11 cellular contexts compared by ENCODE assay signal in genomic region chr10:101485681-101486554, GRCh38.
DNase-seq lines count a peak whose midpoint lies in the region; FAIRE-seq and TF ChIP-seq lines count a peak whose summit lies in the region.
"Had no signal": no experiment of that assay in that cellular context is flagged by ENCODE, and none has a peak within 500 bp of the region (broad histone marks: within the 10 kb centered on the region; RNA-seq: fewer than 3 reads in every experiment).

No MANE protein-coding gene starts in this region.

- H3K79me1 ChIP-seq in mesendoderm (ENCODE audit: low read length) = no peaks in the 10 kb centered on the region

- no peak overlapping the region for H3K4ac ChIP-seq in mesendoderm (ENCODE audit: low read depth, low read length)

- H3K56ac ChIP-seq in mesendoderm (ENCODE audit: low read length) = peak overlapping the region; percentile 43

- H3K9ac ChIP-seq in mesendoderm (ENCODE audit: low read length) = peak overlapping the region; percentile 27

- no peak overlapping the region for H3K4me3 ChIP-seq in mesendoderm (ENCODE audit: low read length)
- no peak overlapping the region for H3K4me3 ChIP-seq in tibial nerve

- no peak overlapping the region for H3K18ac ChIP-seq in mesendoderm (ENCODE audit: low read length)

- H2BK15ac ChIP-seq in mesendoderm (replicated peaks; ENCODE audit: low read depth) = no peak overlapping the region

- peaks cover 15% of the 10 kb centered on the region for H3K36me3 Mint-ChIP-seq in brain
- H3K36me3 Mint-ChIP-seq in activated CD4-positive, alpha-beta T cell treated with anti-CD3 and anti-CD28 coated beads, Interleukin-2, amount 10 ng/mL, durations not matched to agents 24 days and 14 days (ENCODE audit: low read depth) = peaks cover 2% of the 10 kb centered on the region

- H3K4me1 ChIP-seq in mesendoderm (ENCODE audit: control insufficient read depth, low read depth, low read length) (peaks cover 5% of the 10 kb centered on the region), tibial nerve (no peaks in the 10 kb centered on the region)

- H2BK120ac ChIP-seq in mesendoderm (ENCODE audit: low read depth, low read length) = no peak overlapping the region

- TF ChIP-seq POLR2A in tibial nerve (IDR thresholded peaks at IDR 0.05) (no peak), GM12891 (IDR thresholded peaks at IDR 0.05; ENCODE audit: low read depth, low read length) (no peak)

- peaks cover 78% of the 10 kb centered on the region for H3K4me1 Mint-ChIP-seq in brain
- peaks cover under 1% of the 10 kb centered on the region for H3K4me1 Mint-ChIP-seq in activated CD4-positive, alpha-beta T cell treated with anti-CD3 and anti-CD28 coated beads, Interleukin-2, amount 10 ng/mL, durations not matched to agents 24 days and 14 days

- WGBS in mesendoderm (ENCODE audit: extremely low coverage, insufficient coverage, low lambda C conversion rate) = no CpG with 5 or more reads among the region's 23 CpGs
- 64 to 68% methylated on average over 23 of the region's 23 CpGs for WGBS in tibial nerve, 2 donors

- no peak overlapping the region for H2AK5ac ChIP-seq in mesendoderm (ENCODE audit: low read length)

- H3K27me3 ChIP-seq in mesendoderm (ENCODE audit: insufficient read depth, low read length, poor library complexity) = no peaks in the 10 kb centered on the region
- H3K27me3 ChIP-seq in tibial nerve = no peaks in the 10 kb centered on the region

- intact Hi-C loops in activated CD4-positive, alpha-beta T cell treated with anti-CD3 and anti-CD28 coated beads, Interleukin-2, amount 10 ng/mL, durations not matched to agents 24 days and 14 days (cut with micrococcal nuclease) = no loop called here

- TF ChIP-seq EP300 in tibial nerve (IDR thresholded peaks at IDR 0.05) = no peak

- no peaks in the 10 kb centered on the region for H3K9me3 ChIP-seq in tibial nerve

- no peak overlapping the region for H3K23ac ChIP-seq in mesendoderm (ENCODE audit: low read length)

- DNase-seq in D721Med (ENCODE audit: insufficient read length, low spot score) = no peak
- peak; percentile 52 for DNase-seq in NCI-H1694 (lab: John Stamatoyannopoulos, UW)
- peak; percentile 34 for DNase-seq in mesendoderm
- DNase-seq in tibial nerve (ENCODE audit: low spot score in 2 of 2) = no peak
- DNase-seq in GM12891 (ENCODE audit: insufficient read length, low spot score) = no peak
- DNase-seq in activated CD4-positive, alpha-beta T cell treated with anti-CD3 and anti-CD28 coated beads, Interleukin-2, amount 10 ng/mL, durations not matched to agents 24 days and 14 days = no peak
- DNase-seq in HCEC 1CT = no peak
- DNase-seq: activated CD4-positive, alpha-beta memory T cell treated with anti-CD3 and anti-CD28 coated beads for 36 hours; CD4-positive, CD25-positive, alpha-beta regulatory T cell; islet precursor cell had no signal

- no peaks in the 10 kb centered on the region for H3K27me3 Mint-ChIP-seq in brain
- peaks cover 3% of the 10 kb centered on the region for H3K27me3 Mint-ChIP-seq in activated CD4-positive, alpha-beta T cell treated with anti-CD3 and anti-CD28 coated beads, Interleukin-2, amount 10 ng/mL, durations not matched to agents 24 days and 14 days
- H3K27me3 Mint-ChIP-seq: activated CD4-positive, alpha-beta memory T cell treated with anti-CD3 and anti-CD28 coated beads for 36 hours; CD4-positive, CD25-positive, alpha-beta regulatory T cell had no signal

- peak overlapping the region; percentile 78 to 88 (median 86) for H3K4me3 Mint-ChIP-seq in brain
- H3K4me3 Mint-ChIP-seq in activated CD4-positive, alpha-beta T cell treated with anti-CD3 and anti-CD28 coated beads, Interleukin-2, amount 10 ng/mL, durations not matched to agents 24 days and 14 days = no peak overlapping the region
- H3K4me3 Mint-ChIP-seq: activated CD4-positive, alpha-beta memory T cell treated with anti-CD3 and anti-CD28 coated beads for 36 hours; CD4-positive, CD25-positive, alpha-beta regulatory T cell had no signal

- no peaks in the 10 kb centered on the region for H3K9me3 Mint-ChIP-seq in brain
- H3K9me3 Mint-ChIP-seq in activated CD4-positive, alpha-beta T cell treated with anti-CD3 and anti-CD28 coated beads, Interleukin-2, amount 10 ng/mL, durations not matched to agents 24 days and 14 days = no peaks in the 10 kb centered on the region
- H3K9me3 Mint-ChIP-seq: activated CD4-positive, alpha-beta memory T cell treated with anti-CD3 and anti-CD28 coated beads for 36 hours had no signal

- H3K27ac ChIP-seq in mesendoderm (ENCODE audit: low read depth, low read length) = no peak overlapping the region
- no peak overlapping the region for H3K27ac ChIP-seq in tibial nerve

- TF ChIP-seq CTCF in D721Med (IDR thresholded peaks at IDR 0.05; ENCODE audit: insufficient read depth, missing control alignments) (no peak), brain (conservative IDR thresholded peaks at IDR 0.05) (no peak), tibial nerve (IDR thresholded peaks at IDR 0.05) (no peak)

- H4K5ac ChIP-seq in mesendoderm (ENCODE audit: low read length) = no peak overlapping the region

- no peaks in the 10 kb centered on the region for H3K79me2 ChIP-seq in mesendoderm (ENCODE audit: control insufficient read depth, insufficient read depth, low read length)

- H3K36me3 ChIP-seq in mesendoderm (ENCODE audit: control insufficient read depth, insufficient read depth, low read length) (no peaks in the 10 kb centered on the region), tibial nerve (peaks cover 0 to 4% (median 0%) of the 10 kb centered on the region in 3 donors)

- FAIRE-seq in D721Med (lab: Jason Lieb, UNC) (peak; percentile 32), GM12891 (lab: Jason Lieb, UNC) (no peak)

- no peak overlapping the region for H2BK5ac ChIP-seq in mesendoderm (ENCODE audit: low read length)

- no peak overlapping the region for H4K8ac ChIP-seq in mesendoderm (ENCODE audit: low read depth, low read length)

- H3K4me2 ChIP-seq in mesendoderm (ENCODE audit: low read length) = no peak overlapping the region

- H3K27ac Mint-ChIP-seq in brain = peak overlapping the region; percentile 81 to 96 (median 89)
- H3K27ac Mint-ChIP-seq in activated CD4-positive, alpha-beta T cell treated with anti-CD3 and anti-CD28 coated beads, Interleukin-2, amount 10 ng/mL, durations not matched to agents 24 days and 14 days = no peak overlapping the region
- H3K27ac Mint-ChIP-seq: activated CD4-positive, alpha-beta memory T cell treated with anti-CD3 and anti-CD28 coated beads for 36 hours; CD4-positive, CD25-positive, alpha-beta regulatory T cell had no signal

TF ChIP-seq in GM12891, 5 proteins besides CTCF, POLR2A, EP300 and RAD21:
- TF ChIP-seq POLR2AphosphoS5 (IDR thresholded peaks at IDR 0.05; ENCODE audit: low read depth, low read length) = no peak
- no peak for TF ChIP-seq SPI1 (IDR thresholded peaks at IDR 0.05; ENCODE audit: low read depth, low read length)
- no peak for TF ChIP-seq TAF1 (IDR thresholded peaks at IDR 0.05; ENCODE audit: low read depth, low read length)
- TF ChIP-seq PAX5 (IDR thresholded peaks at IDR 0.05; ENCODE audit: insufficient read depth, low read length, severe bottlenecking) = no peak
- TF ChIP-seq POU2F2 (IDR thresholded peaks at IDR 0.05; ENCODE audit: low read depth, low read length) = no peak
TF ChIP-seq in GM12891: peak in this region for 0.

Comparison
In these comparisons a context has a peak if more than half of its experiments do, and no peak if none do; other contexts are left out.
1. DNase-seq: peak in NCI-H1694 (single experiment) and mesendoderm (single experiment); none in D721Med (single experiment), tibial nerve (0 of 2), GM12891 (single experiment), activated CD4-positive, alpha-beta T cell treated with anti-CD3 and anti-CD28 coated beads, Interleukin-2, amount 10 ng/mL, durations not matched to agents 24 days and 14 days (single experiment) and HCEC 1CT (single experiment).